Comparison of ENCODE assay signal across 17 cellular contexts in genomic region chr14:103516426-103517171, GRCh38. TPM values are rescaled to one million over a fixed set of nuclear protein-coding genes. Genes with fewer than 3 reads are reported as not detected.
DNase-seq lines count a peak whose midpoint lies in the region; ATAC-seq, FAIRE-seq and TF ChIP-seq lines count a peak whose summit lies in the region.
"Had no signal": no experiment of that assay in that cellular context is flagged by ENCODE, and none has a peak within 500 bp of the region (broad histone marks: within the 10 kb centered on the region; RNA-seq: fewer than 3 reads in every experiment).

No MANE protein-coding gene starts in this region.

- H3K27ac ChIP-seq in HEK293 (ENCODE audit: extremely low read depth, low read depth, low read length) (no peak overlapping the region; the same call in none of the 2 replicates), osteoblast (ENCODE audit: low read depth, low read length) (no peak overlapping the region)

- H3K4me1 ChIP-seq in HEK293 (ENCODE audit: control insufficient read depth, insufficient read depth, low read length) (peaks cover 17% of the 10 kb centered on the region), osteoblast (ENCODE audit: insufficient read depth, low read length) (peaks cover 34% of the 10 kb centered on the region)

- H3K4me3 Mint-ChIP-seq in nephron progenitor cell, result no peak overlapping the region
- H3K4me3 Mint-ChIP-seq: activated B cell treated with CpG ODN at 0.5 μM for 24 hours had no signal

- H2AFZ ChIP-seq in osteoblast (ENCODE audit: low read length), result no peak overlapping the region

- POLR2A ChIA-PET in HEK293 (lab: Yijun Ruan, JAX), result interaction anchor here (0.5 to 0.9 kb wide), 3 partner anchors 12 to 284 kb away, joined by 3 to 6 read pairs (median 4); no protein-coding TSS in a partner anchor

- TF ChIP-seq CTCF in D721Med (IDR thresholded peaks at IDR 0.05; ENCODE audit: insufficient read depth, missing control alignments) (no peak), HEK293 (tag by site-specific recombination; IDR thresholded peaks at IDR 0.05) (no peak), osteoblast (IDR thresholded peaks at IDR 0.05; ENCODE audit: extremely low read depth, low read depth, low read length) (no peak), nephron progenitor cell (IDR thresholded peaks at IDR 0.05) (no peak)

- H3K4me2 ChIP-seq in osteoblast (ENCODE audit: insufficient read depth, low read length), result no peak overlapping the region

- no peak overlapping the region for H3K27ac Mint-ChIP-seq in nephron progenitor cell
- H3K27ac Mint-ChIP-seq: activated B cell treated with CpG ODN at 0.5 μM for 24 hours had no signal

- no peaks in the 10 kb centered on the region for H3K9me3 Mint-ChIP-seq in nephron progenitor cell
- H3K9me3 Mint-ChIP-seq: activated B cell treated with CpG ODN at 0.5 μM for 24 hours had no signal

- DNase-seq in D721Med (ENCODE audit: insufficient read length, low spot score) (peak; percentile 12), cerebellar cortex (ENCODE audit: low spot score) (peak; percentile 54), osteoblast (ENCODE audit: insufficient read length, low spot score, missing footprints) (peak; percentile 89), nephron progenitor cell (no peak), NCI-H187 treated with DMSO at 0.1 percent for 48 hours (lab: John Stamatoyannopoulos, UW) (no peak)
- DNase-seq: activated B cell treated with CpG ODN at 0.5 μM for 24 hours; activated naive CD4-positive, alpha-beta T cell treated with Interleukin-2 at 50 U/mL for 16 hours; DMS 273 treated with DMSO at 0.1 percent for 48 hours; foreskin fibroblast; GOT3; mesenchymal stem cell; MV-4-11; stimulated activated CD4-positive, alpha-beta T cell treated with anti-CD3 and anti-CD28 coated beads, Interleukin-4, amount 100 ng/mL, for 4 hours had no signal

- peaks cover 8% of the 10 kb centered on the region for H3K27me3 Mint-ChIP-seq in nephron progenitor cell (ENCODE audit: low read depth, poor library complexity)
- H3K27me3 Mint-ChIP-seq: activated B cell treated with CpG ODN at 0.5 μM for 24 hours had no signal

- H3K79me2 ChIP-seq in osteoblast (ENCODE audit: insufficient read depth, low read length), result no peaks in the 10 kb centered on the region

- H3K36me3 ChIP-seq in HEK293 (ENCODE audit: control insufficient read depth in 2 of 2, insufficient read depth in 1 of 2, low read length in 2 of 2), result peaks cover 0 to 32% of the 10 kb centered on the region in 2 experiments; a peak in 2 of 3 replicates
- no peaks in the 10 kb centered on the region for H3K36me3 ChIP-seq in osteoblast (ENCODE audit: insufficient read depth, low read length)
- H3K36me3 ChIP-seq: vagina had no signal

- no peak for ATAC-seq in HG02642 (IDR thresholded peaks at IDR 0.05; ENCODE audit: poor library complexity, unreplicated experiment)

- H3K4me3 ChIP-seq in HEK293 (ENCODE audit: low read depth, low read length) (no peak overlapping the region), osteoblast (ENCODE audit: insufficient read depth, low read length) (no peak overlapping the region)
- H3K4me3 ChIP-seq: vagina had no signal

- no peak for FAIRE-seq in D721Med (lab: Jason Lieb, UNC)
- FAIRE-seq: GM18507 had no signal

- CTCF ChIA-PET in HEK293 (lab: Yijun Ruan, JAX), result interaction anchor here (0.7 to 3.9 kb wide), 6 partner anchors 10 to 31 kb away, joined by 3 to 48 read pairs (median 3); partner anchors contain the start of gene TRMT61A

- H3K9me3 ChIP-seq in HEK293 (ENCODE audit: control insufficient read depth, insufficient read depth, low read depth, low read length) (no peaks in the 10 kb centered on the region), osteoblast (ENCODE audit: low read depth, low read length) (no peaks in the 10 kb centered on the region)
- H3K9me3 ChIP-seq: vagina had no signal

- H3K27me3 ChIP-seq in osteoblast (ENCODE audit: insufficient read depth, low read length), result no peaks in the 10 kb centered on the region
- H3K27me3 ChIP-seq: vagina had no signal

- peaks cover 40% of the 10 kb centered on the region for H3K4me1 Mint-ChIP-seq in nephron progenitor cell

- peaks cover 13% of the 10 kb centered on the region for H3K36me3 Mint-ChIP-seq in nephron progenitor cell (ENCODE audit: low read depth)

- peaks cover 11% of the 10 kb centered on the region for H4K20me1 ChIP-seq in osteoblast (ENCODE audit: insufficient read depth, low read length)

TF ChIP-seq in HEK293, 187 proteins besides CTCF, POLR2A, EP300 and RAD21:
- TF ChIP-seq SCRT1 (tag by site-specific recombination; IDR thresholded peaks at IDR 0.05; ENCODE audit: borderline replicate concordance), result 0 out of 2 replicates have a peak, but pooled peaks have one; percentile 29
- peak; percentile 25; the same call in 1 of the 2 replicates for TF ChIP-seq ZNF585B (tag by site-specific recombination; IDR thresholded peaks at IDR 0.05)
- 0 out of 2 replicates have a peak, but pooled peaks have one; percentile 11 for TF ChIP-seq PRDM1 (tag by site-specific recombination; IDR thresholded peaks at IDR 0.05)
- TF ChIP-seq ZSCAN18 (tag by site-specific recombination; IDR thresholded peaks at IDR 0.05), result no peak
- TF ChIP-seq ZNF341 (tag by site-specific recombination; IDR thresholded peaks at IDR 0.05; ENCODE audit: low read depth), result peak; percentile 50; the same call in 1 of the 2 replicates
- TF ChIP-seq ZNF362 (tag by site-specific recombination; IDR thresholded peaks at IDR 0.05), result no peak
- peak; percentile 78 for TF ChIP-seq ZIC2 (tag by site-specific recombination; IDR thresholded peaks at IDR 0.05)
- no peak for TF ChIP-seq ZNF335 (tag by site-specific recombination; conservative IDR thresholded peaks at IDR 0.05)
- no peak for TF ChIP-seq ZNF473 (tag by site-specific recombination; IDR thresholded peaks at IDR 0.05)
- no peak for TF ChIP-seq ZFP3 (tag by site-specific recombination; IDR thresholded peaks at IDR 0.05; ENCODE audit: low read depth)
- TF ChIP-seq SCRT2 (tag by site-specific recombination; IDR thresholded peaks at IDR 0.05), result peak; percentile 75

RNA-seq across cellular contexts. Expression of gene CKB, which starts 6.0 kb away (rescaled TPM):
- total RNA-seq in osteoblast, result 5.1 and 8.3 TPM in 2 replicates

RNA-seq across cellular contexts. Expression of gene TRMT61A, which starts 12.4 kb away (rescaled TPM):
- 9.0 and 10.6 TPM in 2 replicates for total RNA-seq in osteoblast

RNA-seq across cellular contexts. Expression of gene BAG5, which starts 45.9 kb away (rescaled TPM):
- 28.6 and 30.8 TPM in 2 replicates for total RNA-seq in osteoblast

RNA-seq across cellular contexts. Expression of gene COA8, which starts 46.2 kb away (rescaled TPM):
- 23.0 and 24.6 TPM in 2 replicates for total RNA-seq in osteoblast

Comparison
In these comparisons a context has a peak if more than half of its experiments do, and no peak if none do; other contexts are left out.
1. DNase-seq: peak in D721Med (single experiment), cerebellar cortex (single experiment) and osteoblast (single experiment); none in nephron progenitor cell (single experiment) and NCI-H187 treated with DMSO at 0.1 percent for 48 hours (single experiment).